ENCODE assay signal across 21 cellular contexts in genomic region chr11:71298761-71299181, GRCh38. TPM values are rescaled to one million over a fixed set of nuclear protein-coding genes. Genes with fewer than 3 reads are reported as not detected.
A peak's percentile ranks its signal among the peaks of the same experiment; 100 is the strongest.
DNase-seq lines count a peak whose midpoint lies in the region; ATAC-seq and TF ChIP-seq lines count a peak whose summit lies in the region.
"Had no signal": no experiment of that assay in that cellular context is flagged by ENCODE, and none has a peak within 500 bp of the region (broad histone marks: within the 10 kb centered on the region; RNA-seq: fewer than 3 reads in every experiment).

No MANE protein-coding gene starts in this region.

- H3K9me3 ChIP-seq in GM23248 (ENCODE audit: low read depth) (no peaks in the 10 kb centered on the region), hepatocyte (ENCODE audit: low read depth) (no peaks in the 10 kb centered on the region), sigmoid colon (no peaks in the 10 kb centered on the region), right cardiac atrium (ENCODE audit: control insufficient read depth, low read length) (peaks cover 2% of the 10 kb centered on the region)
- H3K9me3 ChIP-seq: uterus had no signal

- H3K36me3 ChIP-seq in GM23248 (ENCODE audit: low read depth) (no peaks in the 10 kb centered on the region), hepatocyte (replicated peaks; ENCODE audit: insufficient read depth, low read depth) (no peaks in the 10 kb centered on the region), sigmoid colon (no peaks in the 10 kb centered on the region)
- H3K36me3 ChIP-seq: uterus had no signal

- ATAC-seq in right cardiac atrium: no peak
- no peak for ATAC-seq in GM21528 (IDR thresholded peaks at IDR 0.05; ENCODE audit: low FRiP score, unreplicated experiment)

- H3K27me3 ChIP-seq in GM23248 (replicated peaks; ENCODE audit: insufficient read depth) (no peaks in the 10 kb centered on the region), hepatocyte (no peaks in the 10 kb centered on the region), sigmoid colon (no peaks in the 10 kb centered on the region), right cardiac atrium (ENCODE audit: control insufficient read depth, insufficient read depth) (no peaks in the 10 kb centered on the region)
- H3K27me3 ChIP-seq: foreskin keratinocyte, uterus had no signal

- no peaks in the 10 kb centered on the region for H3K9me2 ChIP-seq in GM23248 (ENCODE audit: insufficient read depth)
- H3K9me2 ChIP-seq in hepatocyte (replicated peaks; ENCODE audit: insufficient read depth): no peaks in the 10 kb centered on the region

- H3K27ac ChIP-seq in GM23248 (peak overlapping the region; percentile 50), hepatocyte (peak overlapping the region; percentile 66), sigmoid colon (no peak overlapping the region), right cardiac atrium (ENCODE audit: low read length) (no peak overlapping the region)
- H3K27ac ChIP-seq: foreskin keratinocyte, SK-N-MC, uterus had no signal

- in situ Hi-C loops in GM23248 (cut with MboI): no loop called here

- peaks cover 15% of the 10 kb centered on the region; the same call in 1 of the 2 replicates for H3F3A ChIP-seq in GM23248 (ENCODE audit: insufficient read depth)

- no peaks in the 10 kb centered on the region for H4K20me1 ChIP-seq in GM23248 (ENCODE audit: insufficient read depth)
- no peaks in the 10 kb centered on the region for H4K20me1 ChIP-seq in hepatocyte (ENCODE audit: insufficient read depth, poor library complexity, severe bottlenecking)

- TF ChIP-seq POLR2A in sigmoid colon (IDR thresholded peaks at IDR 0.05): no peak

- H2AFZ ChIP-seq in GM23248 (peak overlapping the region; percentile 54; the same call in 1 of the 2 replicates), hepatocyte (no peak overlapping the region)

- H3K4me2 ChIP-seq in GM23248 (ENCODE audit: unreplicated experiment): peak overlapping the region; percentile 88
- H3K4me2 ChIP-seq in hepatocyte: no peak overlapping the region

- H3K4me3 ChIP-seq in GM23248 (peak overlapping the region; percentile 44), WI38 (ENCODE audit: low read depth, low read length) (0 out of 2 replicates have a peak overlapping the region, but pooled peaks have one; percentile 25), hepatocyte (no peak overlapping the region), sigmoid colon (no peak overlapping the region), right cardiac atrium (ENCODE audit: low read length) (no peak overlapping the region)
- H3K4me3 ChIP-seq: SK-N-MC, uterus had no signal

- TF ChIP-seq CTCF in WI38 (IDR thresholded peaks at IDR 0.05; ENCODE audit: low read depth, low read length): no peak
- no peak for TF ChIP-seq CTCF in hepatocyte (IDR thresholded peaks at IDR 0.05; ENCODE audit: poor library complexity)
- no peak for TF ChIP-seq CTCF in sigmoid colon (IDR thresholded peaks at IDR 0.05)

- H3K79me2 ChIP-seq in GM23248 (ENCODE audit: insufficient read depth) (no peaks in the 10 kb centered on the region), hepatocyte (no peaks in the 10 kb centered on the region)

- H3K9ac ChIP-seq in GM23248: peak overlapping the region; percentile 51

- no peak for TF ChIP-seq EP300 in sigmoid colon (IDR thresholded peaks at IDR 0.05)

- intact Hi-C loops in sigmoid colon (cut with DNase I) (no loop called here), right cardiac atrium (cut with DNase I) (no loop called here)

- WGBS in GM23248 (ENCODE audit: low coverage in 1 of 2, low lambda C conversion rate in 2 of 2, missing lambda C conversion rate in 2 of 2), 2 experiments: 60 to 63% methylated on average over 14 of the region's 14 CpGs
- WGBS in hepatocyte (ENCODE audit: low lambda C conversion rate, missing lambda C conversion rate): 90% methylated on average over 14 of the region's 14 CpGs
- WGBS in sigmoid colon, 2 donors: 93 to 94% methylated on average over 14 of the region's 14 CpGs
- WGBS in right cardiac atrium: 87% methylated on average over 14 of the region's 14 CpGs

- H3K4me1 ChIP-seq in GM23248 (ENCODE audit: insufficient read depth): peaks cover 22% of the 10 kb centered on the region
- H3K4me1 ChIP-seq in hepatocyte (ENCODE audit: insufficient read depth): peaks cover 5% of the 10 kb centered on the region
- H3K4me1 ChIP-seq in sigmoid colon: peaks cover 0 to 13% (median 9%) of the 10 kb centered on the region in 4 donors
- no peaks in the 10 kb centered on the region for H3K4me1 ChIP-seq in right cardiac atrium (ENCODE audit: control insufficient read depth, insufficient read depth, low read length)
- H3K4me1 ChIP-seq: foreskin keratinocyte, uterus had no signal

- DNase-seq in GM23248: no peak
- DNase-seq in hepatocyte (ENCODE audit: low spot score): no peak
- DNase-seq in sigmoid colon: peak; percentile 55
- DNase-seq in T-helper 2 cell: no peak
- no peak for DNase-seq in GDM1 (lab: John Stamatoyannopoulos, UW)
- no peak for DNase-seq in right cardiac atrium
- DNase-seq: activated CD4-positive, alpha-beta T cell treated with anti-CD3 and anti-CD28 coated beads for 4 hours; activated gamma-delta T cell; AML-193; amygdala; Kasumi-1; NCI-H1105 treated with DMSO at 0.1 percent for 48 hours; NCI-H2171; nucleus accumbens; T-helper 9 cell had no signal

RNA-seq across cellular contexts. Expression of gene SHANK2, which starts 46.4 kb away (rescaled TPM):
- total RNA-seq in GM23248 (2014; rRNA removed; shearing (Covaris generic)): 0.22 and 3.9 TPM in 2 replicates
- polyA plus RNA-seq in GM23248 (2016; fragmentation: Nextera tagmentation; extraction: Ambion mirVana) (0.30 TPM in 1 of 2 replicates, not detected in the other), hepatocyte (18.2 and 20.7 TPM in 2 replicates), sigmoid colon (1 to 10 TPM; 3.5 to 4.4 (median 3.6) TPM), right cardiac atrium (0.23 TPM)
- total RNA-seq in hepatocyte (11.9 and 17.3 TPM in 2 replicates), sigmoid colon (10 to 100 TPM in 3 of 4 donors, 1 to 10 TPM in 1; 8.0 to 43.8 (median 16.8) TPM), right cardiac atrium (under 1 TPM; 0.03 to 0.26 (median 0.13) TPM)
- total RNA-seq: OCI-LY7 had no signal

Comparison
In these comparisons a context has a peak if more than half of its experiments do, and no peak if none do; other contexts are left out.
1. H3K27ac ChIP-seq: peak in GM23248 (single experiment) and hepatocyte (single experiment); none in sigmoid colon (0 of 4) and right cardiac atrium (single experiment).
2. H3K4me3 ChIP-seq: peak in GM23248 (single experiment) and WI38 (single experiment); none in hepatocyte (single experiment), sigmoid colon (0 of 4) and right cardiac atrium (single experiment).